Comparison of ENCODE assay signal across 12 cellular contexts in the genomic region with DNA sequence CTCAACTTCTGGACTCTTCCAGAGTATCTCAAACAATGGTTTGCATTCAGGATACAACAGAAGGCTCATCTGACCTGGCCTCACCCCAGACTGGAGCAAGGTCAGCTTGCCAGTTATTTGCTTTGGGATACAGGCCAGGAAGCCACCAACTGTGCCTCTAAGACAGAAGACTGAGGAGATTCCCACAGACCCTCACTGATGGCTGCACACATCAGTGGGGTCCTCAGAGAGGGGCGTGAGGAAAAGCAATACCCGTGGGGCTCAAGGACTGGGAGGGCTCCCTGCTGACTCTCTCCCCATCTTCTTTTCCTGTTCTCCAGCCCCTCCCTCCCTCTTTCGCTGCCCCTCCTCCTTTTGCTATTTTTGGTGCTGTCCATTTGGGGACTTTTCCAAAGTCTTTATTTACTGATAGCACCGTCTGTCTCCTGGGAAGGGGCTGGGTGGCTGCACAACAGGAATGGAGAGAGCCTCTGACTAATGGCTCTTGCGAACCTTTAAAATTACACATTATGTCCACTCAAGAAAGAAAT. TPM values are rescaled to one million over a fixed set of nuclear protein-coding genes. Genes with fewer than 3 reads are reported as not detected.
DNase-seq lines count a peak whose midpoint lies in the region; ATAC-seq, FAIRE-seq and TF ChIP-seq lines count a peak whose summit lies in the region.
"Had no signal": no experiment of that assay in that cellular context is flagged by ENCODE, and none has a peak within 500 bp of the region (broad histone marks: within the 10 kb centered on the region; RNA-seq: fewer than 3 reads in every experiment).

No MANE protein-coding gene starts in this region.

- H3K27ac Mint-ChIP-seq in nephron progenitor cell: peak overlapping the region; percentile 93
- H3K27ac Mint-ChIP-seq in T-cell: no peak overlapping the region
- H3K27ac Mint-ChIP-seq: B cell had no signal

- H3K27ac ChIP-seq in gastroesophageal sphincter: peak overlapping the region in 3 of 4 donors; percentile 43 to 62 (median 44)

- no peaks in the 10 kb centered on the region for H3K9me3 ChIP-seq in gastroesophageal sphincter

- ATAC-seq in gastroesophageal sphincter (no peak), SK-N-SH treated with all-trans-retinoic acid at 6 μM for 48 hours (no peak; the same call in 2 of the 3 replicates), T-cell (replicated peaks in 1 of 4) (no peak)
- ATAC-seq: activated CD4-positive, CD25-positive, alpha-beta regulatory T cell treated with anti-CD3 and anti-CD28 coated beads, Interleukin-2, amount 50 U/mL, for 24 hours had no signal

- H3K36me3 Mint-ChIP-seq in nephron progenitor cell (ENCODE audit: low read depth) (peaks cover 8% of the 10 kb centered on the region), T-cell (peaks cover 17% of the 10 kb centered on the region)

- peaks cover 5% of the 10 kb centered on the region for H3K9me3 Mint-ChIP-seq in nephron progenitor cell
- H3K9me3 Mint-ChIP-seq in T-cell: peaks cover 0 to 3% (median 3%) of the 10 kb centered on the region in 3 donors

- WGBS in gastroesophageal sphincter (ENCODE audit: low coverage in 1 of 2), 2 donors: 44 to 53% methylated on average over 3 to 5 of the region's 5 CpGs

- H3K4me3 Mint-ChIP-seq in nephron progenitor cell: peak overlapping the region; percentile 34
- no peak overlapping the region for H3K4me3 Mint-ChIP-seq in T-cell
- H3K4me3 Mint-ChIP-seq: B cell had no signal

- no peak for TF ChIP-seq EP300 in gastroesophageal sphincter (IDR thresholded peaks at IDR 0.05)

- H3K36me3 ChIP-seq in gastroesophageal sphincter: no peaks in the 10 kb centered on the region

- POLR2A ChIA-PET in T-cell (lab: Charles Lee): no interaction called here

- no peak for TF ChIP-seq POLR2A in gastroesophageal sphincter (IDR thresholded peaks at IDR 0.05)

- H3K4me1 Mint-ChIP-seq in nephron progenitor cell: peaks cover 67% of the 10 kb centered on the region
- H3K4me1 Mint-ChIP-seq in T-cell: peaks cover 65 to 76% (median 71%) of the 10 kb centered on the region in 3 donors

- peak; percentile 91 for DNase-seq in ACHN
- peak; percentile 95 for DNase-seq in RCC 7860 (ENCODE audit: low spot score)
- DNase-seq in nephron progenitor cell: no peak
- no peak for DNase-seq in NCI-H1417 treated with DMSO at 0.1 percent for 48 hours (lab: John Stamatoyannopoulos, UW)
- no peak for DNase-seq in T-cell
- no peak for DNase-seq in Kasumi-1 (lab: John Stamatoyannopoulos, UW)
- DNase-seq: activated effector memory CD4-positive, alpha-beta T cell treated with Interleukin-2 at 50 U/mL for 16 hours; NCI-H1694 treated with DMSO at 0.1 percent for 48 hours had no signal

- CTCF ChIA-PET in T-cell (lab: Charles Lee): no interaction called here

- peak; percentile 88 for FAIRE-seq in RCC 7860 (lab: Jason Lieb, UNC)

- H3K27me3 Mint-ChIP-seq in nephron progenitor cell (ENCODE audit: low read depth, poor library complexity): peaks cover 4% of the 10 kb centered on the region
- H3K27me3 Mint-ChIP-seq in T-cell: no peaks in the 10 kb centered on the region

- TF ChIP-seq CTCF in gastroesophageal sphincter (IDR thresholded peaks at IDR 0.05): no peak
- no peak for TF ChIP-seq CTCF in nephron progenitor cell (IDR thresholded peaks at IDR 0.05)

- no peak overlapping the region for H3K4me3 ChIP-seq in gastroesophageal sphincter

- H3K27me3 ChIP-seq in gastroesophageal sphincter: no peaks in the 10 kb centered on the region

- in situ Hi-C loops in ACHN (cut with HindIII; ENCODE audit: low pct_ligation_motif_present, low pct_unique_long_range_greater_than_20kb, low sequenced_read_pairs): no loop called here

- H3K4me1 ChIP-seq in gastroesophageal sphincter: peaks cover 9 to 84% (median 41%) of the 10 kb centered on the region in 3 donors

TF ChIP-seq in SK-N-SH treated with all-trans-retinoic acid at 6 μM for 48 hours, 23 proteins besides CTCF, POLR2A, EP300 and RAD21:
- TF ChIP-seq ESRRG (CRISPR knock-in tag; IDR thresholded peaks at IDR 0.05): no peak

RNA-seq across cellular contexts. Expression of a gene that starts 23.2 kb away (rescaled TPM):
- total RNA-seq in gastroesophageal sphincter (10 to 100 TPM; 61.0 to 96.7 (median 69.3) TPM), T-cell (10 to 100 TPM; 21.6 to 30.1 (median 25.9) TPM)

Comparison
In these comparisons a context has a peak if more than half of its experiments do, and no peak if none do; other contexts are left out.
1. DNase-seq: peak in ACHN (single experiment) and RCC 7860 (single experiment); none in nephron progenitor cell (single experiment), NCI-H1417 treated with DMSO at 0.1 percent for 48 hours (single experiment), T-cell (0 of 34) and Kasumi-1 (0 of 2).